In the genomic region with DNA sequence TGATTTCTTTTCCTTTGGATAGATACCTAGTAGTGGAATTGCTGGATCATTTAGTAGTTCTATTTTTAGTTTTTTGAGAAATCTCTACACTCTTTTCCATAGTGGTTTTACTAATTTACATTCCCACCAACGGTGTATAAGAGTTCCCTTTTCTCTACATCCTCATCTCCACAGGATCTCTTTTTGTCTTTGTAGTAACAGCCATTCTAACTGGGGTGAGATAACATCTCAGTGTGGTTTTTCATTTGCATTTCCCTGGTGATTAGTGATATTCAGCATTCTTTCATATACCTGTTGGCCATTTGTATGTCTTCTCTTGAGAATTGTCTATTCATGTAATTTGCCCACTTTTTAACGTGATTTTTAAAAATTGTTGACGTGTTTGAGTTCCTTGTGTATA, we compare ENCODE assay signal across 32 cellular contexts. TPM values are rescaled to one million over a fixed set of nuclear protein-coding genes. Genes with fewer than 3 reads are reported as not detected.
"Had no signal": no experiment of that assay in that cellular context is flagged by ENCODE, and none has a peak within 500 bp of the region (broad histone marks: within the 10 kb centered on the region; RNA-seq: fewer than 3 reads in every experiment).

No MANE protein-coding gene starts in this region.

- H3K36me3 ChIP-seq: brain microvascular endothelial cell, SJCRH30 had no signal

- H3K9me3 ChIP-seq: SJCRH30 had no signal

- H3K27ac ChIP-seq: brain microvascular endothelial cell, SJCRH30, SK-N-MC had no signal

- H3K4me3 ChIP-seq: SJCRH30, SK-N-MC had no signal

- H3K4me1 Mint-ChIP-seq: activated CD4-positive, alpha-beta T cell treated with anti-CD3 and anti-CD28 coated beads for 36 hours; activated naive CD4-positive, alpha-beta T cell treated with anti-CD3 and anti-CD28 coated beads, Interleukin-2, amount 10 ng/mL, durations not matched to agents 7 days and 5 days; activated naive CD8-positive, alpha-beta T cell treated with anti-CD3 and anti-CD28 coated beads, Interleukin-2, amount 50 U/mL, for 24 hours had no signal

- FAIRE-seq: TTC549 had no signal

- H3K27me3 ChIP-seq: brain microvascular endothelial cell, SJCRH30 had no signal

- H3K27ac Mint-ChIP-seq: activated CD4-positive, alpha-beta T cell treated with anti-CD3 and anti-CD28 coated beads for 36 hours; activated CD4-positive, alpha-beta T cell treated with anti-CD3 and anti-CD28 coated beads, Interleukin-2, amount 10 ng/mL, durations not matched to agents 7 days and 5 days; activated CD8-positive, alpha-beta T cell treated with anti-CD3 and anti-CD28 coated beads, Interleukin-2, amount 10 ng/mL, durations not matched to agents 7 days and 5 days; activated naive CD4-positive, alpha-beta T cell treated with anti-CD3 and anti-CD28 coated beads, Interleukin-2, amount 10 ng/mL, durations not matched to agents 7 days and 5 days; activated naive CD8-positive, alpha-beta T cell; activated naive CD8-positive, alpha-beta T cell treated with anti-CD3 and anti-CD28 coated beads, Interleukin-2, amount 50 U/mL, for 24 hours; activated T-cell treated with anti-CD3 and anti-CD28 coated beads, Interleukin-2, amount 50 U/mL, for 24 hours had no signal

- DNase-seq: activated CD4-positive, alpha-beta T cell treated with anti-CD3 and anti-CD28 coated beads for 36 hours; activated CD4-positive, alpha-beta T cell treated with anti-CD3 and anti-CD28 coated beads, Interleukin-2, amount 10 ng/mL, durations not matched to agents 7 days and 5 days; activated CD4-positive, alpha-beta T cell treated with anti-CD3 and anti-CD28 coated beads, Interleukin-2, amount 50 U/mL, for 48 hours; activated CD8-positive, alpha-beta T cell treated with anti-CD3 and anti-CD28 coated beads, Interleukin-2, amount 10 ng/mL, durations not matched to agents 7 days and 5 days; activated effector memory CD4-positive, alpha-beta T cell treated with Interleukin-2 at 50 U/mL for 16 hours; activated naive CD4-positive, alpha-beta T cell treated with anti-CD3 and anti-CD28 coated beads, Interleukin-2, amount 10 ng/mL, durations not matched to agents 7 days and 5 days; activated naive CD8-positive, alpha-beta T cell treated with anti-CD3 and anti-CD28 coated beads, Interleukin-2, amount 50 U/mL, for 24 hours; activated T-cell treated with anti-CD3 and anti-CD28 coated beads, Interleukin-2, amount 50 U/mL, for 24 hours; aorta; brain microvascular endothelial cell; central memory CD4-positive, alpha-beta T cell; Kasumi-1; MM.1S; MV-4-11; NCI-H1092 treated with DMSO at 0.1 percent for 48 hours; NCI-H1417; NCI-H146; NCI-H187; NCI-H2029 treated with DMSO at 0.1 percent for 48 hours; NCI-H2107; NCI-H2171; NCI-H446; NCI-H510A treated with DMSO at 0.1 percent for 48 hours; SHP77; SJCRH30 had no signal

- H3K36me3 Mint-ChIP-seq: activated naive CD4-positive, alpha-beta T cell treated with anti-CD3 and anti-CD28 coated beads, Interleukin-2, amount 10 ng/mL, durations not matched to agents 7 days and 5 days had no signal

- ATAC-seq: activated CD4-positive, alpha-beta T cell treated with anti-CD3 and anti-CD28 coated beads for 36 hours; activated CD4-positive, CD25-positive, alpha-beta regulatory T cell treated with anti-CD3 and anti-CD28 coated beads, Interleukin-2, amount 50 U/mL, for 24 hours; activated CD8-positive, alpha-beta T cell treated with anti-CD3 and anti-CD28 coated beads, Interleukin-2, amount 10 ng/mL, durations not matched to agents 7 days and 5 days; activated naive CD8-positive, alpha-beta T cell treated with anti-CD3 and anti-CD28 coated beads, Interleukin-2, amount 50 U/mL, for 24 hours; Panc1 had no signal

- H3K4me3 Mint-ChIP-seq: activated CD4-positive, alpha-beta T cell treated with anti-CD3 and anti-CD28 coated beads for 36 hours; activated CD4-positive, alpha-beta T cell treated with anti-CD3 and anti-CD28 coated beads, Interleukin-2, amount 10 ng/mL, durations not matched to agents 7 days and 5 days; activated CD8-positive, alpha-beta T cell treated with anti-CD3 and anti-CD28 coated beads, Interleukin-2, amount 10 ng/mL, durations not matched to agents 7 days and 5 days; activated naive CD4-positive, alpha-beta T cell treated with anti-CD3 and anti-CD28 coated beads, Interleukin-2, amount 10 ng/mL, durations not matched to agents 7 days and 5 days; activated naive CD8-positive, alpha-beta T cell; activated naive CD8-positive, alpha-beta T cell treated with anti-CD3 and anti-CD28 coated beads, Interleukin-2, amount 50 U/mL, for 24 hours; activated T-cell treated with anti-CD3 and anti-CD28 coated beads, Interleukin-2, amount 50 U/mL, for 24 hours had no signal

- H3K27me3 Mint-ChIP-seq: activated CD4-positive, alpha-beta T cell treated with anti-CD3 and anti-CD28 coated beads for 36 hours; activated naive CD4-positive, alpha-beta T cell treated with anti-CD3 and anti-CD28 coated beads, Interleukin-2, amount 10 ng/mL, durations not matched to agents 7 days and 5 days; activated naive CD8-positive, alpha-beta T cell; activated naive CD8-positive, alpha-beta T cell treated with anti-CD3 and anti-CD28 coated beads, Interleukin-2, amount 50 U/mL, for 24 hours; activated T-cell treated with anti-CD3 and anti-CD28 coated beads, Interleukin-2, amount 50 U/mL, for 24 hours had no signal

- H3K4me1 ChIP-seq: SJCRH30 had no signal

RNA-seq across cellular contexts. Expression of a gene that starts 13.8 kb away (rescaled TPM):
- total RNA-seq: activated CD4-positive, alpha-beta T cell treated with anti-CD3 and anti-CD28 coated beads for 36 hours; activated CD4-positive, alpha-beta T cell treated with anti-CD3 and anti-CD28 coated beads, Interleukin-2, amount 10 ng/mL, durations not matched to agents 7 days and 5 days; activated CD8-positive, alpha-beta T cell treated with anti-CD3 and anti-CD28 coated beads, Interleukin-2, amount 10 ng/mL, durations not matched to agents 7 days and 5 days; T-helper 1 cell treated with Interleukin-12 subunit alpha and Interleukin-12 subunit beta and Interleukin-4 antibody, amounts not matched to agents 30 ng/mL and 1 ng/mL, for 36 hours; T-helper 2 cell treated with Interferon-gamma antibody and Interleukin-4, amounts not matched to agents 100 ng/mL and 5 ng/mL, for 36 hours had no signal
